In the genomic region with DNA sequence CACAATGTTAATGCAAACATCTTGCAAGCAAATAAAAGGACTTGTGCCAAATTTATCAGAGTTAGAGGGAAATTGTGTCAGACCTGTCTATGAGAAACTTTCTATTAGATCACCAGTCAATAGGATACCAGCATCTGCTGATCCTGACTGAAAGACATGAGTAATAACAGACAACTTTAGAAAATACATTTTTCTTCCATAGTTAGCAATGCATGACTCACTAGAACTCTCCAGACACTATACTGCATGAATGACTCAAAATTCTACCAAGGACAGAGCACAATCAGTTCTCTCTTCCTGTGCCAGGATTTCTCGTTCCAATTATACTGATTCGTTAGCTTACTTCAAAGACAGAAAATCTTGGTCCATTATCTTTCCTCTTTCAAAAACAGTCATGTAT, we compare ENCODE assay signal across 8 cellular contexts.
A peak's percentile ranks its signal among the peaks of the same experiment; 100 is the strongest.
DNase-seq lines count a peak whose midpoint lies in the region; ATAC-seq and TF ChIP-seq lines count a peak whose summit lies in the region.

No MANE protein-coding gene starts in this region.

- H3K4me3 ChIP-seq in thoracic aorta (no peak overlapping the region), H7 (ENCODE audit: insufficient read depth, low read depth, low read length) (no peak overlapping the region), left ventricle myocardium inferior (no peak overlapping the region)

- TF ChIP-seq CTCF in thoracic aorta (IDR thresholded peaks at IDR 0.05) (no peak), left ventricle myocardium inferior (IDR thresholded peaks at IDR 0.05; ENCODE audit: borderline replicate concordance) (no peak)

- DNase-seq in AG20443 (ENCODE audit: low spot score) (peak; percentile 65), HS-5 (ENCODE audit: low read depth) (peak; percentile 68), dermis blood vessel endothelial cell (peak; percentile 89), thoracic aorta (ENCODE audit: low spot score) (no peak), H7 (no peak), left ventricle myocardium inferior (no peak), NCI-H510A (lab: John Stamatoyannopoulos, UW) (no peak)

- intact Hi-C loops in left ventricle myocardium inferior (cut with micrococcal nuclease) = no loop called here

- ATAC-seq in GM19463 (IDR thresholded peaks at IDR 0.05; ENCODE audit: unreplicated experiment) = peak; percentile 92
- peak; percentile 97 for ATAC-seq in thoracic aorta (ENCODE audit: insufficient number of reproducible peaks, low FRiP score, low read depth)

- H3K27ac ChIP-seq in thoracic aorta (peak overlapping the region; percentile 48 to 62), left ventricle myocardium inferior (replicated peaks) (no peak overlapping the region)

- no peaks in the 10 kb centered on the region for H3K9me3 ChIP-seq in thoracic aorta
- no peaks in the 10 kb centered on the region for H3K9me3 ChIP-seq in left ventricle myocardium inferior (replicated peaks)

- H3K27me3 ChIP-seq in thoracic aorta (replicated peaks; ENCODE audit: insufficient read depth) (no peaks in the 10 kb centered on the region), H7 (ENCODE audit: control insufficient read depth, insufficient read depth, low read length) (no peaks in the 10 kb centered on the region), left ventricle myocardium inferior (ENCODE audit: low read depth) (no peaks in the 10 kb centered on the region)

- H3K36me3 ChIP-seq in thoracic aorta = no peaks in the 10 kb centered on the region
- H3K36me3 ChIP-seq in H7 (replicated peaks; ENCODE audit: control insufficient read depth, insufficient read depth, low read length) = no peaks in the 10 kb centered on the region
- H3K36me3 ChIP-seq in left ventricle myocardium inferior = no peaks in the 10 kb centered on the region

- H3K4me1 ChIP-seq in thoracic aorta (ENCODE audit: control insufficient read depth in 1 of 2, low read depth in 2 of 2) = peaks cover 3 to 17% of the 10 kb centered on the region in 2 donors
- peaks cover 7% of the 10 kb centered on the region for H3K4me1 ChIP-seq in left ventricle myocardium inferior

Comparison
In these comparisons a context has a peak if more than half of its experiments do, and no peak if none do; other contexts are left out.
1. DNase-seq: peak in AG20443 (single experiment), HS-5 (single experiment) and dermis blood vessel endothelial cell (single experiment); none in thoracic aorta (single experiment), H7 (single experiment), left ventricle myocardium inferior (single experiment) and NCI-H510A (single experiment).